In the genomic region with DNA sequence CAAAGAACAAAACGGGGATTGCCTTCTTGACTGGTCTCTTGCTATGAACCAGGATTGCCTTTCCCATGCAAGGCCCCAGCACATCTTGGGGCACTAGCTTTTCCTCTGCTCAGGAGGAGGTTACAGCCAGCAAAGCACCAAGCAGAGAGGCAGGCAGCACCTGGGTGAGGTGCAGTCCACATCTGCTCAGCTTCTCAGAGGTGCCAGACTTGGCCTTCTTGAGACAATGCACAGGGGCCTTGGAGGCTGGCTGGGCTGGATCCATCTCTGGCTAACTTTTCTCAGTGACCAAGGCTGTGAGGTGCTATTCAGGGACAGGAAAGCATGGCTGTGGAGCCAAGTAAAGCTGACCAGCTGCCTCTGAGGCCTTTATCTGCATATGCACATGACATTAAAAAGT, we compare ENCODE assay signal across 28 cellular contexts.
"Had no signal": no experiment of that assay in that cellular context is flagged by ENCODE, and none has a peak within 500 bp of the region (broad histone marks: within the 10 kb centered on the region; RNA-seq: fewer than 3 reads in every experiment).

No MANE protein-coding gene starts in this region.

- H3K4me3 Mint-ChIP-seq: stimulated activated effector memory CD8-positive, alpha-beta T cell treated with anti-CD3 and anti-CD28 coated beads, Interleukin-12 subunit alpha, Interleukin-12 subunit beta, amount 100 ng/mL, for 72 hours; stimulated activated memory B cell treated with anti-CD40 and anti-IgM and Interleukin-4, amounts not matched to agents 10 μg/mL and 1 μg/mL and 100 μg/mL, for 72 hours; stimulated activated naive B cell treated with anti-CD40 and anti-IgM and Interleukin-4, amounts not matched to agents 10 μg/mL and 1 μg/mL and 100 μg/mL, for 72 hours; stimulated activated naive CD8-positive, alpha-beta T cell treated with anti-CD3 and anti-CD28 coated beads, Interleukin-15, amount 100 ng/mL, for 72 hours; stimulated activated naive CD8-positive, alpha-beta T cell treated with anti-CD3 and anti-CD28 coated beads, Interleukin-15, Interleukin-2, amounts not matched to agents 100 ng/mL and 50 ng/mL, for 24 hours; type B pancreatic cell had no signal

- H3K4me1 ChIP-seq: suprapubic skin, testis, thyroid gland, tibial artery, transverse colon, upper lobe of left lung, upper lobe of right lung, uterus, vagina had no signal

- H3K36me3 ChIP-seq: uterus had no signal

- FAIRE-seq: urothelium cell line had no signal

- H3K4me1 Mint-ChIP-seq: stimulated activated effector memory CD8-positive, alpha-beta T cell treated with anti-CD3 and anti-CD28 coated beads, Interleukin-12 subunit alpha, Interleukin-12 subunit beta, amount 100 ng/mL, for 72 hours; stimulated activated naive CD8-positive, alpha-beta T cell treated with anti-CD3 and anti-CD28 coated beads, Interleukin-15, amount 100 ng/mL, for 72 hours had no signal

- H3K9me3 Mint-ChIP-seq: stimulated activated effector memory CD8-positive, alpha-beta T cell treated with anti-CD3 and anti-CD28 coated beads, Interleukin-12 subunit alpha, Interleukin-12 subunit beta, amount 100 ng/mL, for 72 hours; stimulated activated memory B cell treated with anti-CD40 and anti-IgM and Interleukin-4, amounts not matched to agents 10 μg/mL and 1 μg/mL and 100 μg/mL, for 72 hours; stimulated activated naive B cell treated with anti-CD40 and anti-IgM and Interleukin-4, amounts not matched to agents 10 μg/mL and 1 μg/mL and 100 μg/mL, for 72 hours; stimulated activated naive CD8-positive, alpha-beta T cell treated with anti-CD3 and anti-CD28 coated beads, Interleukin-15, amount 100 ng/mL, for 72 hours; stimulated activated naive CD8-positive, alpha-beta T cell treated with anti-CD3 and anti-CD28 coated beads, Interleukin-15, Interleukin-2, amounts not matched to agents 100 ng/mL and 50 ng/mL, for 24 hours; type B pancreatic cell had no signal

- H3K27ac Mint-ChIP-seq: stimulated activated effector memory CD8-positive, alpha-beta T cell treated with anti-CD3 and anti-CD28 coated beads, Interleukin-12 subunit alpha, Interleukin-12 subunit beta, amount 100 ng/mL, for 72 hours; stimulated activated memory B cell treated with anti-CD40 and anti-IgM and Interleukin-4, amounts not matched to agents 10 μg/mL and 1 μg/mL and 100 μg/mL, for 72 hours; stimulated activated naive B cell treated with anti-CD40 and anti-IgM and Interleukin-4, amounts not matched to agents 10 μg/mL and 1 μg/mL and 100 μg/mL, for 72 hours; stimulated activated naive CD8-positive, alpha-beta T cell treated with anti-CD3 and anti-CD28 coated beads, Interleukin-15, amount 100 ng/mL, for 72 hours; stimulated activated naive CD8-positive, alpha-beta T cell treated with anti-CD3 and anti-CD28 coated beads, Interleukin-15, Interleukin-2, amounts not matched to agents 100 ng/mL and 50 ng/mL, for 24 hours; type B pancreatic cell had no signal

- ATAC-seq: stimulated activated effector memory CD8-positive, alpha-beta T cell treated with anti-CD3 and anti-CD28 coated beads, Interleukin-12 subunit alpha, Interleukin-12 subunit beta, amount 100 ng/mL, for 72 hours; stimulated activated memory B cell treated with anti-CD40 and anti-IgM and Interleukin-4, amounts not matched to agents 10 μg/mL and 1 μg/mL and 100 μg/mL, for 72 hours; stimulated activated naive B cell treated with anti-CD40 and anti-IgM and Interleukin-4, amounts not matched to agents 10 μg/mL and 1 μg/mL and 100 μg/mL, for 72 hours; stimulated activated naive CD8-positive, alpha-beta T cell treated with anti-CD3 and anti-CD28 coated beads, Interleukin-15, amount 100 ng/mL, for 72 hours; stimulated activated naive CD8-positive, alpha-beta T cell treated with anti-CD3 and anti-CD28 coated beads, Interleukin-15, Interleukin-2, amounts not matched to agents 100 U/mL and 50 U/mL, for 24 hours; upper lobe of right lung had no signal

- H3K4me3 ChIP-seq: stomach, suprapubic skin, testis, thoracic aorta, thyroid gland, tibial artery, tibial nerve, transverse colon, upper lobe of left lung, upper lobe of right lung, uterus, vagina had no signal

- H3K27ac ChIP-seq: stomach, suprapubic skin, testis, thoracic aorta, thyroid gland, tibial artery, tibial nerve, transverse colon, upper lobe of left lung, upper lobe of right lung, uterus, vagina had no signal

- DNase-seq: stimulated activated CD4-positive, alpha-beta T cell treated with anti-CD3 and anti-CD28 coated beads, Interleukin-2, amount 100 ng/mL, for 48 hours; stimulated activated CD4-positive, alpha-beta T cell treated with anti-CD3 and anti-CD28 coated beads, Interleukin-4, amount 100 ng/mL, for 1 hour; stimulated activated CD4-positive, alpha-beta T cell treated with anti-CD3 and anti-CD28 coated beads, Interleukin-4, amount 100 ng/mL, for 4 hours; stimulated activated CD8-positive, alpha-beta memory T cell treated with anti-CD3 and anti-CD28 coated beads, Interleukin-4, amount 100 ng/mL, for 48 hours; stimulated activated naive B cell treated with anti-CD40 and anti-IgM and Interleukin-4, amounts not matched to agents 10 μg/mL and 1 μg/mL and 100 μg/mL, for 72 hours; stimulated activated naive CD4-positive, alpha-beta T cell; stimulated activated naive CD4-positive, alpha-beta T cell treated with Interleukin-2 at 50 U/mL for 16 hours; stimulated activated naive CD8-positive, alpha-beta T cell treated with anti-CD3 and anti-CD28 coated beads, Interleukin-15, amount 100 ng/mL, for 72 hours; stimulated activated naive CD8-positive, alpha-beta T cell treated with anti-CD3 and anti-CD28 coated beads, Interleukin-15, Interleukin-2, amounts not matched to agents 100 U/mL and 50 U/mL, for 24 hours; stomach; substantia nigra; testis; thyroid gland; tibial artery; transverse colon; trophoblast cell; upper lobe of left lung; upper lobe of right lung; uterus had no signal

- H3K27me3 Mint-ChIP-seq: stimulated activated memory B cell treated with anti-CD40 and anti-IgM and Interleukin-4, amounts not matched to agents 10 μg/mL and 1 μg/mL and 100 μg/mL, for 72 hours; stimulated activated naive B cell treated with anti-CD40 and anti-IgM and Interleukin-4, amounts not matched to agents 10 μg/mL and 1 μg/mL and 100 μg/mL, for 72 hours; stimulated activated naive CD8-positive, alpha-beta T cell treated with anti-CD3 and anti-CD28 coated beads, Interleukin-15, amount 100 ng/mL, for 72 hours; stimulated activated naive CD8-positive, alpha-beta T cell treated with anti-CD3 and anti-CD28 coated beads, Interleukin-15, Interleukin-2, amounts not matched to agents 100 ng/mL and 50 ng/mL, for 24 hours; type B pancreatic cell had no signal

- H3K27me3 ChIP-seq: stomach, suprapubic skin, testis, thyroid gland, tibial artery, tibial nerve, transverse colon, upper lobe of left lung, upper lobe of right lung, uterus, vagina had no signal

- H3K9me3 ChIP-seq: stomach, suprapubic skin, testis, thoracic aorta, thyroid gland, tibial artery, tibial nerve, transverse colon, upper lobe of left lung, upper lobe of right lung, uterus, vagina had no signal

- H3K36me3 Mint-ChIP-seq: stimulated activated effector memory CD8-positive, alpha-beta T cell treated with anti-CD3 and anti-CD28 coated beads, Interleukin-12 subunit alpha, Interleukin-12 subunit beta, amount 100 ng/mL, for 72 hours; stimulated activated memory B cell treated with anti-CD40 and anti-IgM and Interleukin-4, amounts not matched to agents 10 μg/mL and 1 μg/mL and 100 μg/mL, for 72 hours had no signal
